In genomic region chr1:29805122-29805895, GRCh38 we compare ENCODE assay signal across 1 cellular context.
TF ChIP-seq lines count a peak whose summit lies in the region.

No MANE protein-coding gene starts in this region.

TF ChIP-seq in SK-N-SH, 30 proteins besides CTCF, POLR2A, EP300 and RAD21 (continued from another document):
- TF ChIP-seq REST (IDR thresholded peaks at IDR 0.05; ENCODE audit: low read depth, low read length) (no peak), IRF3 (IDR thresholded peaks at IDR 0.05; ENCODE audit: low read depth, low read length) (no peak), JUND (IDR thresholded peaks at IDR 0.05) (no peak)
